ENCODE assay signal across 2 cellular contexts in the genomic region with DNA sequence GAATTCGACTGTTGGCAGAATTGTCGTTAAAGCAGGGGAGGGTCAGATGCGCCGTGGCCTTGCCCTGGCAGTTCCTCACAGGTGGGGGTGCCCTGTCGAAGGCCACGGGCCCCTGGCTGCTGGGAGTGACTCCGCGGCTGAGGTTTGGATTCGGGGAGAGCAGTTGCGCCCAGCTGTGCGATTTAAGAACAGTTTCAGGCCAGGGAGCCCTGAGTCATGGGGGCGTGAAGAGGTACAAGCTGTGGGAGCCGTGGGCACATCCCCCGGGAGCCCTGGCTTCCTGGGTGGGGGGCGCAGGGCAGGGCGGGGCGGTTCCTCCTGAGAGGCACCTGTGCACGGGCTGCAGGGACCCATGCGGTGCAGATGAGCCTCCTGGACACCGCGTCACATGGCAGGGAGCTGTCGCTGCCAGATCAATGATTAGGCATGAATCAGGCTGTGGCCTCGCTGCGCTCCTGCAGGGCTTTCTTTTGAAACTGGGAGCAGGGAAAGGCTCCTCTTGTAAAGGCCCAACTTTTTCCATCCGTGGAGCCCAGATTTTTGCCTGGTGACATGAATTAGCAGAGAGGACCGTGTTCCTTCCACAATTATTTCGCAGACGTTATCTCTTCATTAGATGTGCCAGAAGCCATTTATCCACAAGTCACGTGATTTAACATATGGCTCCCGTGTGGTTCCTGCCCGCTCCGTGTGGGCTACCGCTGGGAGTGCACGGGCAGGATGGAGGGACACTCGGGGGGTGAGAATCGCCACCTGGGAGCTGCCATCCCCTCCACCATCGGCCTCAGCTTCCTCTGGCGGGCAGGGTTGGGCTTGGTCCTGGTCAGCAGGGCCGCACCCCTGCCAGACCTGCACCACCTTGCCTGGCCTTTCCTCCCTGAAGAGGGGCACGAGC.
TF ChIP-seq lines count a peak whose summit lies in the region.

No MANE protein-coding gene starts in this region.

TF ChIP-seq in A549, 52 proteins besides CTCF, POLR2A, EP300 and RAD21 (continued from another document and continues in another):
- TF ChIP-seq RFX5 (IDR thresholded peaks at IDR 0.05) (no peak), ZC3H11A (IDR thresholded peaks at IDR 0.05) (no peak), ZSCAN20 (CRISPR knock-in tag; IDR thresholded peaks at IDR 0.05) (no peak), ZNF302 (CRISPR knock-in tag; IDR thresholded peaks at IDR 0.05) (no peak), PHF8 (IDR thresholded peaks at IDR 0.05; ENCODE audit: borderline replicate concordance, low read depth) (no peak), RARB (CRISPR knock-in tag; IDR thresholded peaks at IDR 0.05) (no peak), MAFK (IDR thresholded peaks at IDR 0.05; ENCODE audit: partially characterized antibody) (peak; percentile 3), RNF2 (IDR thresholded peaks at IDR 0.05; ENCODE audit: borderline replicate concordance, low read depth) (no peak), CHD2 (IDR thresholded peaks at IDR 0.05; ENCODE audit: low read length, partially characterized antibody) (no peak), MAZ (IDR thresholded peaks at IDR 0.05; ENCODE audit: borderline replicate concordance, low read depth, low read length) (no peak), EHF (CRISPR knock-in tag; IDR thresholded peaks at IDR 0.05) (no peak), FOXS1 (CRISPR knock-in tag; IDR thresholded peaks at IDR 0.05) (no peak), RCOR1 (IDR thresholded peaks at IDR 0.05; ENCODE audit: low read depth, low read length) (no peak), KDM1A (IDR thresholded peaks at IDR 0.05; ENCODE audit: low read depth) (no peak), MYC (IDR thresholded peaks at IDR 0.05; ENCODE audit: borderline replicate concordance, low read length) (no peak), CEBPB (IDR thresholded peaks at IDR 0.05) (no peak), EHMT2 (IDR thresholded peaks at IDR 0.05; ENCODE audit: low read depth) (no peak), FOSL2 (IDR thresholded peaks at IDR 0.05) (no peak), FOSL2 (CRISPR knock-in tag; IDR thresholded peaks at IDR 0.05) (0 out of 2 replicates have a peak, but pooled peaks have one; percentile 16), JUN (IDR thresholded peaks at IDR 0.05) (no peak), TFCP2L1 (CRISPR knock-in tag; IDR thresholded peaks at IDR 0.05) (no peak), FOSB (CRISPR knock-in tag; IDR thresholded peaks at IDR 0.05) (no peak), BHLHE40 (IDR thresholded peaks at IDR 0.05; ENCODE audit: low read depth, low read length) (no peak), CBX8 (IDR thresholded peaks at IDR 0.05) (no peak), NPAS2 (CRISPR knock-in tag; IDR thresholded peaks at IDR 0.05; ENCODE audit: borderline replicate concordance) (no peak), HOXA7 (CRISPR knock-in tag; IDR thresholded peaks at IDR 0.05) (no peak)
- TF ChIP-seq, protein P1, sequence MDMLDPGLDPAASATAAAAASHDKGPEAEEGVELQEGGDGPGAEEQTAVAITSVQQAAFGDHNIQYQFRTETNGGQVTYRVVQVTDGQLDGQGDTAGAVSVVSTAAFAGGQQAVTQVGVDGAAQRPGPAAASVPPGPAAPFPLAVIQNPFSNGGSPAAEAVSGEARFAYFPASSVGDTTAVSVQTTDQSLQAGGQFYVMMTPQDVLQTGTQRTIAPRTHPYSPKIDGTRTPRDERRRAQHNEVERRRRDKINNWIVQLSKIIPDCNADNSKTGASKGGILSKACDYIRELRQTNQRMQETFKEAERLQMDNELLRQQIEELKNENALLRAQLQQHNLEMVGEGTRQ (IDR thresholded peaks at IDR 0.05), result peak; percentile 69
- TF ChIP-seq, protein P2, sequence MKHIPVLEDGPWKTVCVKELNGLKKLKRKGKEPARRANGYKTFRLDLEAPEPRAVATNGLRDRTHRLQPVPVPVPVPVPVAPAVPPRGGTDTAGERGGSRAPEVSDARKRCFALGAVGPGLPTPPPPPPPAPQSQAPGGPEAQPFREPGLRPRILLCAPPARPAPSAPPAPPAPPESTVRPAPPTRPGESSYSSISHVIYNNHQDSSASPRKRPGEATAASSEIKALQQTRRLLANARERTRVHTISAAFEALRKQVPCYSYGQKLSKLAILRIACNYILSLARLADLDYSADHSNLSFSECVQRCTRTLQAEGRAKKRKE (CRISPR knock-in tag; IDR thresholded peaks at IDR 0.05; ENCODE audit: low read depth), result no peak
- TF ChIP-seq, protein P3, sequence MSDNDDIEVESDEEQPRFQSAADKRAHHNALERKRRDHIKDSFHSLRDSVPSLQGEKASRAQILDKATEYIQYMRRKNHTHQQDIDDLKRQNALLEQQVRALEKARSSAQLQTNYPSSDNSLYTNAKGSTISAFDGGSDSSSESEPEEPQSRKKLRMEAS (IDR thresholded peaks at IDR 0.05), result peak; percentile 38
- TF ChIP-seq, protein P4, sequence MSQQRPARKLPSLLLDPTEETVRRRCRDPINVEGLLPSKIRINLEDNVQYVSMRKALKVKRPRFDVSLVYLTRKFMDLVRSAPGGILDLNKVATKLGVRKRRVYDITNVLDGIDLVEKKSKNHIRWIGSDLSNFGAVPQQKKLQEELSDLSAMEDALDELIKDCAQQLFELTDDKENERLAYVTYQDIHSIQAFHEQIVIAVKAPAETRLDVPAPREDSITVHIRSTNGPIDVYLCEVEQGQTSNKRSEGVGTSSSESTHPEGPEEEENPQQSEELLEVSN (IDR thresholded peaks at IDR 0.05; ENCODE audit: borderline replicate concordance, low read depth), result no peak
- TF ChIP-seq, protein P5, sequence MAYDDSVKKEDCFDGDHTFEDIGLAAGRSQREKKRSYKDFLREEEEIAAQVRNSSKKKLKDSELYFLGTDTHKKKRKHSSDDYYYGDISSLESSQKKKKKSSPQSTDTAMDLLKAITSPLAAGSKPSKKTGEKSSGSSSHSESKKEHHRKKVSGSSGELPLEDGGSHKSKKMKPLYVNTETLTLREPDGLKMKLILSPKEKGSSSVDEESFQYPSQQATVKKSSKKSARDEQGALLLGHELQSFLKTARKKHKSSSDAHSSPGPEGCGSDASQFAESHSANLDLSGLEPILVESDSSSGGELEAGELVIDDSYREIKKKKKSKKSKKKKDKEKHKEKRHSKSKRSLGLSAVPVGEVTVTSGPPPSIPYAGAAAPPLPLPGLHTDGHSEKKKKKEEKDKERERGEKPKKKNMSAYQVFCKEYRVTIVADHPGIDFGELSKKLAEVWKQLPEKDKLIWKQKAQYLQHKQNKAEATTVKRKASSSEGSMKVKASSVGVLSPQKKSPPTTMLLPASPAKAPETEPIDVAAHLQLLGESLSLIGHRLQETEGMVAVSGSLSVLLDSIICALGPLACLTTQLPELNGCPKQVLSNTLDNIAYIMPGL (CRISPR knock-in tag; IDR thresholded peaks at IDR 0.05; ENCODE audit: borderline replicate concordance), result no peak
- TF ChIP-seq, protein P6, sequence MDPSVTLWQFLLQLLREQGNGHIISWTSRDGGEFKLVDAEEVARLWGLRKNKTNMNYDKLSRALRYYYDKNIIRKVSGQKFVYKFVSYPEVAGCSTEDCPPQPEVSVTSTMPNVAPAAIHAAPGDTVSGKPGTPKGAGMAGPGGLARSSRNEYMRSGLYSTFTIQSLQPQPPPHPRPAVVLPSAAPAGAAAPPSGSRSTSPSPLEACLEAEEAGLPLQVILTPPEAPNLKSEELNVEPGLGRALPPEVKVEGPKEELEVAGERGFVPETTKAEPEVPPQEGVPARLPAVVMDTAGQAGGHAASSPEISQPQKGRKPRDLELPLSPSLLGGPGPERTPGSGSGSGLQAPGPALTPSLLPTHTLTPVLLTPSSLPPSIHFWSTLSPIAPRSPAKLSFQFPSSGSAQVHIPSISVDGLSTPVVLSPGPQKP (IDR thresholded peaks at IDR 0.05; ENCODE audit: low read depth, low read length), result no peak
- TF ChIP-seq, protein P7, sequence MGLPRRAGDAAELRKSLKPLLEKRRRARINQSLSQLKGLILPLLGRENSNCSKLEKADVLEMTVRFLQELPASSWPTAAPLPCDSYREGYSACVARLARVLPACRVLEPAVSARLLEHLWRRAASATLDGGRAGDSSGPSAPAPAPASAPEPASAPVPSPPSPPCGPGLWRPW (IDR thresholded peaks at IDR 0.05), result no peak

TF ChIP-seq in IMR-90, 13 proteins besides CTCF, POLR2A, EP300 and RAD21 (continued from another document):
- TF ChIP-seq NFE2L2 (IDR thresholded peaks at IDR 0.05; ENCODE audit: low read depth, low read length) (no peak), BHLHE40 (IDR thresholded peaks at IDR 0.05; ENCODE audit: low read depth, low read length) (no peak), SMC3 (IDR thresholded peaks at IDR 0.05; ENCODE audit: low read depth, low read length) (no peak), MXI1 (IDR thresholded peaks at IDR 0.05; ENCODE audit: borderline replicate concordance, low read depth, low read length) (peak; percentile 62; the same call in 1 of the 2 replicates), MAFK (IDR thresholded peaks at IDR 0.05; ENCODE audit: low read depth, low read length) (no peak)
- TF ChIP-seq, protein P1 (IDR thresholded peaks at IDR 0.05; ENCODE audit: low read depth, low read length), result peak; percentile 72
